9 cellular contexts compared by ENCODE assay signal in genomic region chr18:45589559-45590041, GRCh38. TPM values are rescaled to one million over a fixed set of nuclear protein-coding genes. Genes with fewer than 3 reads are reported as not detected.
A peak's percentile ranks its signal among the peaks of the same experiment; 100 is the strongest.
DNase-seq lines count a peak whose midpoint lies in the region; ATAC-seq and TF ChIP-seq lines count a peak whose summit lies in the region.
"Had no signal": no experiment of that assay in that cellular context is flagged by ENCODE, and none has a peak within 500 bp of the region (broad histone marks: within the 10 kb centered on the region; RNA-seq: fewer than 3 reads in every experiment).

No MANE protein-coding gene starts in this region.

- H3K9me3 Mint-ChIP-seq in MCF 10A (ENCODE audit: unreplicated experiment) = no peaks in the 10 kb centered on the region

- H3K4me3 Mint-ChIP-seq in MCF 10A (ENCODE audit: unreplicated experiment) = no peak overlapping the region

- H3K36me3 ChIP-seq in breast epithelium (no peaks in the 10 kb centered on the region), lower lobe of right lung (no peaks in the 10 kb centered on the region)

- CTCF ChIA-PET in MCF 10A (lab: Yijun Ruan, JAX) = interaction anchor here (0.6 to 2.1 kb wide), 3 partner anchors 16 to 31 kb away, joined by 3 to 7 read pairs (median 3); no protein-coding TSS in a partner anchor

- peak in 1 of 2 donors; percentile 14 for ATAC-seq in lower lobe of right lung
- ATAC-seq: GM12878 had no signal

- POLR2A ChIA-PET in MCF 10A (lab: Yijun Ruan, JAX) = interaction anchor here (1.0 kb wide), 1 partner anchor 16 kb away, joined by 4 read pairs; no protein-coding TSS in a partner anchor

- H3K27ac ChIP-seq in breast epithelium = peak overlapping the region in 1 of 2 donors; percentile 38
- H3K27ac ChIP-seq in lower lobe of right lung = peak overlapping the region; percentile 36
- peak overlapping the region in 3 of 59 donors; percentile 11 to 46 (median 37) for H3K27ac ChIP-seq in dorsolateral prefrontal cortex

- intact Hi-C loops in MCF 10A (cut with micrococcal nuclease) (no loop called here), breast epithelium (cut with DNase I; ENCODE audit: low total_unique reads) (no loop called here), lower lobe of right lung (cut with DNase I) (no loop called here), dorsolateral prefrontal cortex (cut with DNase I) (no loop called here)

- BruUV-seq in MCF 10A (replicated peaks; lab: Mats Ljungman, UMichigan) = no TSS peak

- DNase-seq in MCF 10A (ENCODE audit: unreplicated experiment) (peak; percentile 75), breast epithelium (ENCODE audit: low spot score in 2 of 2) (no peak), cardiac fibroblast (ENCODE audit: low read depth in 2 of 2) (peak; percentile 54 to 84), lower lobe of right lung (no peak), dorsolateral prefrontal cortex (no peak), GF-D8 (lab: John Stamatoyannopoulos, UW) (no peak), cerebellar nuclear complex (lab: John Stamatoyannopoulos, UW) (no peak)
- no peak for DNase-seq in stimulated activated CD8-positive, alpha-beta memory T cell treated with anti-CD3 and anti-CD28 coated beads, Interleukin-4, amount 100 ng/mL, for 48 hours

- peaks cover 15% of the 10 kb centered on the region for H3K4me1 Mint-ChIP-seq in MCF 10A (ENCODE audit: insufficient read depth, unreplicated experiment)

- TF ChIP-seq CTCF in MCF 10A (IDR thresholded peaks at IDR 0.05; ENCODE audit: unreplicated experiment) = no peak
- no peak for TF ChIP-seq CTCF in breast epithelium (IDR thresholded peaks at IDR 0.05)
- TF ChIP-seq CTCF in cardiac fibroblast (IDR thresholded peaks at IDR 0.05; ENCODE audit: low read depth, low read length) = no peak
- no peak for TF ChIP-seq CTCF in lower lobe of right lung (IDR thresholded peaks at IDR 0.05)
- TF ChIP-seq CTCF in dorsolateral prefrontal cortex (IDR thresholded peaks at IDR 0.05 in 54 of 56, conservative IDR thresholded peaks at IDR 0.05 in 2 of 56; ENCODE audit: low read depth in 1 of 56, partially characterized antibody in 56 of 56) = no peak

- H3K4me1 ChIP-seq in breast epithelium (peaks cover 0 to 5% of the 10 kb centered on the region in 2 donors), lower lobe of right lung (no peaks in the 10 kb centered on the region)

- no peaks in the 10 kb centered on the region for H3K36me3 Mint-ChIP-seq in MCF 10A (ENCODE audit: insufficient read depth, unreplicated experiment)

- no peak overlapping the region for H3K4me3 ChIP-seq in breast epithelium
- H3K4me3 ChIP-seq in cardiac fibroblast (replicated peaks in 1 of 2; ENCODE audit: low read depth in 2 of 2, low read length in 2 of 2) = no peak overlapping the region
- no peak overlapping the region for H3K4me3 ChIP-seq in lower lobe of right lung
- H3K4me3 ChIP-seq in dorsolateral prefrontal cortex = no peak overlapping the region
- H3K4me3 ChIP-seq: GM12878 had no signal

- H3K27me3 Mint-ChIP-seq in MCF 10A (ENCODE audit: insufficient read depth, unreplicated experiment) = peaks cover 4% of the 10 kb centered on the region

- TF ChIP-seq POLR2A in breast epithelium (IDR thresholded peaks at IDR 0.05) = no peak

- no peaks in the 10 kb centered on the region for H3K27me3 ChIP-seq in breast epithelium
- H3K27me3 ChIP-seq in lower lobe of right lung (ENCODE audit: low read depth) = no peaks in the 10 kb centered on the region
- peaks cover 0 to 3% (median 0%) of the 10 kb centered on the region in 45 donors for H3K27me3 ChIP-seq in dorsolateral prefrontal cortex

- no peaks in the 10 kb centered on the region for H3K9me3 ChIP-seq in breast epithelium
- H3K9me3 ChIP-seq in lower lobe of right lung = no peaks in the 10 kb centered on the region

- H3K27ac Mint-ChIP-seq in MCF 10A (ENCODE audit: low read depth, unreplicated experiment) = no peak overlapping the region

RNA-seq across cellular contexts. Expression of gene SLC14A2, which starts 25.7 kb away (rescaled TPM):
- not detected in 2 replicates for total RNA-seq in MCF 10A (2022)
- 1 to 10 TPM in 1 of 3 donors, not detected in 2; 2.1 TPM for total RNA-seq in breast epithelium
- total RNA-seq in lower lobe of right lung = not detected
- under 1 TPM in 58 of 120 experiments, not detected in 62; 0.10 to 0.91 (median 0.30) TPM for total RNA-seq in dorsolateral prefrontal cortex

Comparison
In these comparisons a context has a peak if more than half of its experiments do, and no peak if none do; other contexts are left out.
1. DNase-seq: peak in MCF 10A (single experiment) and cardiac fibroblast (2 of 2); none in breast epithelium (0 of 2), lower lobe of right lung (single experiment), dorsolateral prefrontal cortex (0 of 10), GF-D8 (single experiment), stimulated activated CD8-positive, alpha-beta memory T cell treated with anti-CD3 and anti-CD28 coated beads, Interleukin-4, amount 100 ng/mL, for 48 hours (single experiment) and cerebellar nuclear complex (0 of 2).